ENCODE assay signal across 20 cellular contexts in the genomic region with DNA sequence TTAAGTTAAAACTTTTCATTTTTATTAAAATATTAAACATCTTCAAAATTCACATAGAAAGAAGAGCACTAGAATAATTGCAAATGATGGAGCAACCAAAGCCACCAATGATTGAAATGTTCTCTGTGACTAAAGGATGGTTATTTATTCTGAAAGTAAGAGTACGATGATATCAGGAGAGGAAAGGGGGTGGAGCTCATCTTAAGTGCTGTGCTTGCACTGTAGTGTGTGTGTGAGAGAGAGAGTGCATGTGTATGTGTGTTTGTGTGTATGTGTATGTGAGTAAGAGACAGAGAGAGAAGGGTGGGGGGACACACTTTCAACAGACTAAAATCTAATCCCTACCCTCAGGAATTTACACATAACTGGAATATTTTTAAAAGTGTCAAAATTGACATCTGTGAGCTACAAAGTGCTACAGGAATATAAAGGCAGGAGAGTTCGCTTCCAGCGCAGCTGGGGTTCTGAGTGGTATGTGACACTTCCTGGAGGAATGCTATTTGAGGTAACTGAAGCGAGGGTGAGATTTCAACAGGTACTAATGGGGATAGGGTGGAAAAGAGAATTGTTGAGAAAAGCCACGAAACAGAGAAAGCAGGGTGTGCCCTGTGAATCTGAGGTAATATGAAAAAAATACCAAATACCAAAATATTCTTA. TPM values are rescaled to one million over a fixed set of nuclear protein-coding genes. Genes with fewer than 3 reads are reported as not detected.
DNase-seq lines count a peak whose midpoint lies in the region; ATAC-seq, FAIRE-seq and TF ChIP-seq lines count a peak whose summit lies in the region.
"Had no signal": no experiment of that assay in that cellular context is flagged by ENCODE, and none has a peak within 500 bp of the region (broad histone marks: within the 10 kb centered on the region; RNA-seq: fewer than 3 reads in every experiment).

No MANE protein-coding gene starts in this region.

- 66 to 71% methylated on average over 5 of the region's 5 CpGs for WGBS in pancreas, 2 donors

- peaks cover 91% of the 10 kb centered on the region for H3K4me1 Mint-ChIP-seq in activated naive CD8-positive, alpha-beta T cell treated with anti-CD3 and anti-CD28 coated beads, Interleukin-2, amount 50 U/mL, for 24 hours
- peaks cover 75% of the 10 kb centered on the region for H3K4me1 Mint-ChIP-seq in stimulated activated naive CD8-positive, alpha-beta T cell treated with anti-CD3 and anti-CD28 coated beads, Interleukin-15, amount 100 ng/mL, for 72 hours

- H3K36me3 ChIP-seq in WERI-Rb-1 (no peaks in the 10 kb centered on the region), pancreas (no peaks in the 10 kb centered on the region)
- H3K36me3 ChIP-seq: colonic mucosa had no signal

- TF ChIP-seq RAD21 in Ishikawa (IDR thresholded peaks at IDR 0.05; ENCODE audit: low read depth): no peak

- no peaks in the 10 kb centered on the region for H3K9me3 Mint-ChIP-seq in activated naive CD8-positive, alpha-beta T cell treated with anti-CD3 and anti-CD28 coated beads, Interleukin-2, amount 50 U/mL, for 24 hours
- no peaks in the 10 kb centered on the region for H3K9me3 Mint-ChIP-seq in stimulated activated naive CD8-positive, alpha-beta T cell treated with anti-CD3 and anti-CD28 coated beads, Interleukin-15, amount 100 ng/mL, for 72 hours
- H3K9me3 Mint-ChIP-seq: naive thymus-derived CD8-positive, alpha-beta T cell had no signal

- no peaks in the 10 kb centered on the region for H3K27me3 Mint-ChIP-seq in activated naive CD8-positive, alpha-beta T cell treated with anti-CD3 and anti-CD28 coated beads, Interleukin-2, amount 50 U/mL, for 24 hours
- H3K27me3 Mint-ChIP-seq in stimulated activated naive CD8-positive, alpha-beta T cell treated with anti-CD3 and anti-CD28 coated beads, Interleukin-15, amount 100 ng/mL, for 72 hours: peaks cover 9% of the 10 kb centered on the region

- peak; percentile 50 for DNase-seq in stimulated activated CD4-positive, alpha-beta T cell treated with anti-CD3 and anti-CD28 coated beads, Interleukin-15, amount 100 ng/mL, for 24 hours
- DNase-seq in stimulated activated CD4-positive, alpha-beta T cell treated with anti-CD3 and anti-CD28 coated beads, Interleukin-2, amount 100 ng/mL, for 48 hours: no peak
- DNase-seq in activated naive CD8-positive, alpha-beta T cell treated with anti-CD3 and anti-CD28 coated beads, Interleukin-2, amount 50 U/mL, for 24 hours: no peak
- DNase-seq in stimulated activated naive CD8-positive, alpha-beta T cell treated with anti-CD3 and anti-CD28 coated beads, Interleukin-15, amount 100 ng/mL, for 72 hours: no peak
- DNase-seq in WERI-Rb-1 (no peak), pancreas (no peak)
- DNase-seq in activated CD8-positive, alpha-beta memory T cell treated with anti-CD3 and anti-CD28 coated beads, Interleukin-2, amount 50 U/mL, for 4 hours: no peak
- DNase-seq: AML-193; aorta; colonic mucosa; naive thymus-derived CD8-positive, alpha-beta T cell; NCI-H2081 treated with DMSO at 0.1 percent for 48 hours; NCI-H69; retina; SK-N-SH; testis had no signal

- no peak for FAIRE-seq in pancreas (lab: Jason Lieb, UNC)
- FAIRE-seq: frontal cortex, HepG2 had no signal

- H3K4me1 ChIP-seq in pancreas: no peaks in the 10 kb centered on the region
- H3K4me1 ChIP-seq: colonic mucosa, testis had no signal

- H3K4me3 ChIP-seq in WERI-Rb-1 (ENCODE audit: low read depth, low read length) (no peak overlapping the region), pancreas (no peak overlapping the region)
- H3K4me3 ChIP-seq: colonic mucosa, lung, testis had no signal

- ATAC-seq in activated naive CD8-positive, alpha-beta T cell treated with anti-CD3 and anti-CD28 coated beads, Interleukin-2, amount 50 U/mL, for 24 hours: peak; percentile 64
- peak; percentile 87 for ATAC-seq in stimulated activated naive CD8-positive, alpha-beta T cell treated with anti-CD3 and anti-CD28 coated beads, Interleukin-15, amount 100 ng/mL, for 72 hours
- no peak for ATAC-seq in pancreas
- ATAC-seq: HepG2; naive thymus-derived CD8-positive, alpha-beta T cell had no signal

- peak overlapping the region; percentile 29 for H3K4me3 Mint-ChIP-seq in activated naive CD8-positive, alpha-beta T cell treated with anti-CD3 and anti-CD28 coated beads, Interleukin-2, amount 50 U/mL, for 24 hours
- peak overlapping the region; percentile 0 to 26 for H3K4me3 Mint-ChIP-seq in stimulated activated naive CD8-positive, alpha-beta T cell treated with anti-CD3 and anti-CD28 coated beads, Interleukin-15, amount 100 ng/mL, for 72 hours
- H3K4me3 Mint-ChIP-seq: naive thymus-derived CD8-positive, alpha-beta T cell had no signal

- intact Hi-C loops in pancreas (cut with DNase I): no loop called here

- no peaks in the 10 kb centered on the region for H3K36me3 Mint-ChIP-seq in activated naive CD8-positive, alpha-beta T cell treated with anti-CD3 and anti-CD28 coated beads, Interleukin-2, amount 50 U/mL, for 24 hours (ENCODE audit: low read depth)
- H3K36me3 Mint-ChIP-seq: naive thymus-derived CD8-positive, alpha-beta T cell had no signal

- peak overlapping the region; percentile 77 for H3K27ac Mint-ChIP-seq in activated naive CD8-positive, alpha-beta T cell treated with anti-CD3 and anti-CD28 coated beads, Interleukin-2, amount 50 U/mL, for 24 hours
- no peak overlapping the region for H3K27ac Mint-ChIP-seq in stimulated activated naive CD8-positive, alpha-beta T cell treated with anti-CD3 and anti-CD28 coated beads, Interleukin-15, amount 100 ng/mL, for 72 hours
- H3K27ac Mint-ChIP-seq: naive thymus-derived CD8-positive, alpha-beta T cell had no signal

- peak; percentile 74 for TF ChIP-seq EP300 in Ishikawa (IDR thresholded peaks at IDR 0.05; ENCODE audit: borderline replicate concordance)

- H3K27me3 ChIP-seq in WERI-Rb-1 (ENCODE audit: insufficient read depth, low read depth, severe bottlenecking) (no peaks in the 10 kb centered on the region), pancreas (no peaks in the 10 kb centered on the region)
- H3K27me3 ChIP-seq: colonic mucosa, testis had no signal

- TF ChIP-seq CTCF in WERI-Rb-1 (IDR thresholded peaks at IDR 0.05; ENCODE audit: low read depth, low read length) (no peak), pancreas (IDR thresholded peaks at IDR 0.05) (no peak)

- H3K9me3 ChIP-seq in WERI-Rb-1 (ENCODE audit: severe bottlenecking) (no peaks in the 10 kb centered on the region), pancreas (no peaks in the 10 kb centered on the region)
- H3K9me3 ChIP-seq: colonic mucosa, SK-N-SH, testis had no signal

- H3K27ac ChIP-seq in WERI-Rb-1 (no peak overlapping the region), pancreas (no peak overlapping the region)
- H3K27ac ChIP-seq: colonic mucosa, testis had no signal

TF ChIP-seq in Ishikawa, 13 proteins besides CTCF, POLR2A, EP300 and RAD21:
- peak; percentile 46; the same call in 1 of the 2 replicates for TF ChIP-seq MAX (IDR thresholded peaks at IDR 0.05)
- peak; percentile 82 for TF ChIP-seq TCF12 (IDR thresholded peaks at IDR 0.05; ENCODE audit: low read depth)
- TF ChIP-seq YY1 (IDR thresholded peaks at IDR 0.05; ENCODE audit: low read depth): no peak
- TF ChIP-seq CEBPB (IDR thresholded peaks at IDR 0.05): peak; percentile 31; the same call in 1 of the 2 replicates
- TF ChIP-seq, protein P1, sequence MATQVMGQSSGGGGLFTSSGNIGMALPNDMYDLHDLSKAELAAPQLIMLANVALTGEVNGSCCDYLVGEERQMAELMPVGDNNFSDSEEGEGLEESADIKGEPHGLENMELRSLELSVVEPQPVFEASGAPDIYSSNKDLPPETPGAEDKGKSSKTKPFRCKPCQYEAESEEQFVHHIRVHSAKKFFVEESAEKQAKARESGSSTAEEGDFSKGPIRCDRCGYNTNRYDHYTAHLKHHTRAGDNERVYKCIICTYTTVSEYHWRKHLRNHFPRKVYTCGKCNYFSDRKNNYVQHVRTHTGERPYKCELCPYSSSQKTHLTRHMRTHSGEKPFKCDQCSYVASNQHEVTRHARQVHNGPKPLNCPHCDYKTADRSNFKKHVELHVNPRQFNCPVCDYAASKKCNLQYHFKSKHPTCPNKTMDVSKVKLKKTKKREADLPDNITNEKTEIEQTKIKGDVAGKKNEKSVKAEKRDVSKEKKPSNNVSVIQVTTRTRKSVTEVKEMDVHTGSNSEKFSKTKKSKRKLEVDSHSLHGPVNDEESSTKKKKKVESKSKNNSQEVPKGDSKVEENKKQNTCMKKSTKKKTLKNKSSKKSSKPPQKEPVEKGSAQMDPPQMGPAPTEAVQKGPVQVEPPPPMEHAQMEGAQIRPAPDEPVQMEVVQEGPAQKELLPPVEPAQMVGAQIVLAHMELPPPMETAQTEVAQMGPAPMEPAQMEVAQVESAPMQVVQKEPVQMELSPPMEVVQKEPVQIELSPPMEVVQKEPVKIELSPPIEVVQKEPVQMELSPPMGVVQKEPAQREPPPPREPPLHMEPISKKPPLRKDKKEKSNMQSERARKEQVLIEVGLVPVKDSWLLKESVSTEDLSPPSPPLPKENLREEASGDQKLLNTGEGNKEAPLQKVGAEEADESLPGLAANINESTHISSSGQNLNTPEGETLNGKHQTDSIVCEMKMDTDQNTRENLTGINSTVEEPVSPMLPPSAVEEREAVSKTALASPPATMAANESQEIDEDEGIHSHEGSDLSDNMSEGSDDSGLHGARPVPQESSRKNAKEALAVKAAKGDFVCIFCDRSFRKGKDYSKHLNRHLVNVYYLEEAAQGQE (IDR thresholded peaks at IDR 0.05; ENCODE audit: low read depth): peak; percentile 30; the same call in 1 of the 2 replicates
- peak; percentile 92 for TF ChIP-seq TEAD4 (IDR thresholded peaks at IDR 0.05)
- no peak; the same call in 1 of the 2 replicates for TF ChIP-seq NFIC (IDR thresholded peaks at IDR 0.05)

RNA-seq across cellular contexts. Expression of gene SMNDC1, which starts 57.2 kb away (rescaled TPM):
- total RNA-seq in pancreas: 10 to 100 TPM in 3 of 6 donors, 1 to 10 TPM in 3; 8.0 to 13.7 (median 9.8) TPM
- polyA plus RNA-seq in pancreas: 1 to 10 TPM; 5.2 to 9.9 TPM

Comparison
In these comparisons a context has a peak if more than half of its experiments do, and no peak if none do; other contexts are left out.
1. ATAC-seq: peak in activated naive CD8-positive, alpha-beta T cell treated with anti-CD3 and anti-CD28 coated beads, Interleukin-2, amount 50 U/mL, for 24 hours (single experiment) and stimulated activated naive CD8-positive, alpha-beta T cell treated with anti-CD3 and anti-CD28 coated beads, Interleukin-15, amount 100 ng/mL, for 72 hours (single experiment); none in pancreas (0 of 4).